In the genomic region with DNA sequence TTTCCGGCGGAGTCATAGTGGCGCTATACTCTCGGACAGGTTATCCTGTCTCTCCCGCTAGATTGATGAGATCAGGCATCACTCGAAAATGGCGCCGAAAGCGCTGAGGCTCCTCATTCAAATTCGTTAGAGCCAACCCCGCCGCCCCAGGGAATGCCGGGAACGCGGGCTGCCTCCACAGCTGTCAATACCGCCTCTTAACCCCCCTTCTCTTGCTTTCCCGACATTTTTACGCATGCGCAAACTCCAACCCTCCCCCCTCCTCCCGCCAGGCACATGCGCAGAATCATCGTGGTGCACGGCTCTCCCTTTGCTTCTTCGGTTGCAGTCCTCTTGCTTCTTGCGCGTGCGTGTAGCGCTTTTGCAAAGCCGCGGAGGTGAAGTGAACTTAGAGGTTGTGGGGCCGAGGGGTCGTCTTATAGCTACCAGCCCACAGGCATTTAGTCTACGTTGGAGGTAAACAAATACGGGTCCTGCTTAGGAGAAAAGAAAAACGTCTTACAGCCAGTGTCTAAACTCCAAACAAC, we compare ENCODE assay signal across 8 cellular contexts.
DNase-seq lines count a peak whose midpoint lies in the region; ATAC-seq lines count a peak whose summit lies in the region.

No MANE protein-coding gene starts in this region.

- peak overlapping the region; percentile 100 for H3K27ac Mint-ChIP-seq in activated naive CD4-positive, alpha-beta T cell treated with anti-CD3 and anti-CD28 coated beads, Interleukin-2, amount 50 U/mL, for 24 hours

- peak overlapping the region; percentile 100 for H3K4me3 Mint-ChIP-seq in activated naive CD4-positive, alpha-beta T cell treated with anti-CD3 and anti-CD28 coated beads, Interleukin-2, amount 50 U/mL, for 24 hours

- H3K4me3 ChIP-seq in GM08714 (ENCODE audit: low read length): peak overlapping the region; percentile 92
- H3K4me3 ChIP-seq in SK-N-MC: peak overlapping the region; percentile 89

- peak overlapping the region; percentile 96 for H3K9ac ChIP-seq in SK-N-MC (ENCODE audit: insufficient read length)

- DNase-seq in NCI-H1048 (lab: John Stamatoyannopoulos, UW) (peak; percentile 75), SK-N-MC (ENCODE audit: low read depth, low spot score) (peak; percentile 97), globus pallidus (ENCODE audit: low spot score) (peak; percentile 99), non-pigmented ciliary epithelial cell (ENCODE audit: low read depth) (peak; percentile 93), superior temporal gyrus (ENCODE audit: extremely low spot score) (peak; percentile 99)

- peak; percentile 71 for ATAC-seq in HG02588 (IDR thresholded peaks at IDR 0.05; ENCODE audit: unreplicated experiment)

- H3K27me3 Mint-ChIP-seq in activated naive CD4-positive, alpha-beta T cell treated with anti-CD3 and anti-CD28 coated beads, Interleukin-2, amount 50 U/mL, for 24 hours: peaks cover 3% of the 10 kb centered on the region

- H3K4me1 Mint-ChIP-seq in activated naive CD4-positive, alpha-beta T cell treated with anti-CD3 and anti-CD28 coated beads, Interleukin-2, amount 50 U/mL, for 24 hours: peaks cover 53% of the 10 kb centered on the region

- H3K9me3 ChIP-seq in SK-N-MC (ENCODE audit: low read depth, low read length): no peaks in the 10 kb centered on the region

- H3K36me3 ChIP-seq in SK-N-MC (ENCODE audit: insufficient read depth, low read length): no peaks in the 10 kb centered on the region; the same call in 1 of the 2 replicates

- H3K27ac ChIP-seq in SK-N-MC: peak overlapping the region; percentile 95

- no peaks in the 10 kb centered on the region for H3K9me3 Mint-ChIP-seq in activated naive CD4-positive, alpha-beta T cell treated with anti-CD3 and anti-CD28 coated beads, Interleukin-2, amount 50 U/mL, for 24 hours

- peaks cover 6% of the 10 kb centered on the region for H3K36me3 Mint-ChIP-seq in activated naive CD4-positive, alpha-beta T cell treated with anti-CD3 and anti-CD28 coated beads, Interleukin-2, amount 50 U/mL, for 24 hours

Comparison
In these comparisons a context has a peak if more than half of its experiments do, and no peak if none do; other contexts are left out.
1. Peak in every context shown above with its lines: DNase-seq, ATAC-seq, H3K4me3 ChIP-seq and H3K27ac ChIP-seq.